8 cellular contexts compared by ENCODE assay signal in the genomic region with DNA sequence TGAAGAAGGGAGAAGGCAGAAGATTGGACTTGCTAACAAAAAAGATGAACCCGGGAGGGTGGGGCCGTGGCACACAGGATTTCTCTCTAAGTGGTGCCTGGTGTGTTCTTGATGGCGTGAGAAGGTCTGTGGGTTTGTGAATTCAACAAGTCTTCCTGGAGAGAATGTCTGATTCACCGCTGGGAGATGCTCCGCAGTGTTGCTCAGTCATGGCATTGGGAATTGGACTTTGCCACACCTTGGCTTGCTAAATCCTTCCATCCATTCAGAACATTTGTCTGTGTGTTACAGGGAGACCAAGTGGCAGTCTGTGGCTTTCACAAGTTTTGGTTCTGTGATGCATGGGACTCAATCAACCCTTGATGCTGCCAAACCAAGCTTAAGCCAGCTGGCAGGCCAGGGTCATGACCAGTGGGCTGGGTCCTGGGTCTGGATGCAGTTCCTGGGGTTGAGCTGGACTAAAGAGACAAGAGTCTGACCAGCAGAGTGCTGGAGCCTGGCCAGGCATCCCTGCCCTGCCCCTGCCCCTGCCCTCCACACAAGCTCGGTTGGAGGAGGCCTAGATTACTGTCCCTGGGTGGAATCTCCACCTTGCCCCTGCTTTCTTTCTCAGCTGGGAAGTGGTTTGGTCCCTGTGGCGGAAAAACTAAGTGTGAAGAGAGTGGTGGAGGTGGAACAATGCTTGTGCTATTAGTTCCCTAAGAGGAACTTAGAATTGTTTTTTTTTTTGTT.
DNase-seq lines count a peak whose midpoint lies in the region; ATAC-seq, FAIRE-seq and TF ChIP-seq lines count a peak whose summit lies in the region.
"Not testable (repeated sequence)": the region's sequence is repeated elsewhere in the genome, so short reads cannot be mapped to it uniquely, and the experiment has no call there.

No MANE protein-coding gene starts in this region.

- not testable (repeated sequence) for H3K18ac ChIP-seq in H1 (ENCODE audit: extremely low read depth, low read length)

- not testable (repeated sequence) for H4K91ac ChIP-seq in H1 (replicated peaks; ENCODE audit: insufficient read length, low read length)

- not testable (repeated sequence) for H3K9ac ChIP-seq in H1 (replicated peaks in 1 of 4; ENCODE audit: extremely low read depth in 1 of 4, low read depth in 3 of 4, low read length in 3 of 4)

- peak; percentile 46 to 72 for ATAC-seq in A549
- peak; percentile 45 to 82 (median 70) for ATAC-seq in natural killer cell

- H3K9me3 ChIP-seq in A549 = not testable (repeated sequence)
- H3K9me3 ChIP-seq in H1 (ENCODE audit: insufficient read depth in 2 of 2, low read depth in 1 of 2, low read length in 1 of 2) = peaks cover 9 to 67% of the 10 kb centered on the region in 2 experiments; a peak in 3 of 4 replicates

- not testable (repeated sequence) for H3K79me1 ChIP-seq in H1 (ENCODE audit: low read depth, low read length)

- POLR2A ChIA-PET in A549 (lab: Yijun Ruan, JAX); RWPE1 (lab: Yijun Ruan, JAX; ENCODE audit: low non-redundant PET); H1 (lab: Charles Lee; ENCODE audit: partially characterized antibody): not testable (repeated sequence)

- intact Hi-C loops in natural killer cell (cut with micrococcal nuclease) = not testable (repeated sequence)

- not testable (repeated sequence) for H2BK12ac ChIP-seq in H1 (ENCODE audit: low read depth, low read length)

- WGBS in A549 (ENCODE audit: missing lambda C conversion rate) = 6% methylated on average over 7 of the region's 7 CpGs
- 77% methylated on average over 4 of the region's 7 CpGs; no CpG with 5 or more reads in 1 of the 2 experiments for WGBS in H1 (ENCODE audit: extremely low coverage in 1 of 2, insufficient coverage in 1 of 2, insufficient read length in 1 of 2, insufficient replicate concordance in 2 of 2, low coverage in 1 of 2, low lambda C conversion rate in 2 of 2, missing lambda C conversion rate in 1 of 2), 2 experiments

- not testable (repeated sequence) for H3K36me3 ChIP-seq in H1 (ENCODE audit: control insufficient read depth in 2 of 4, insufficient read depth in 4 of 4, low read length in 3 of 4)

- H3K4me3 ChIP-seq in A549; H1 (ENCODE audit: extremely low read depth in 1 of 4, insufficient read depth in 2 of 4, low read depth in 3 of 4, low read length in 4 of 4): not testable (repeated sequence)

- CTCF ChIA-PET in A549 (lab: Yijun Ruan, JAX); RWPE1 (lab: Yijun Ruan, JAX); H1 (lab: Charles Lee; ENCODE audit: partially characterized antibody): not testable (repeated sequence)

- TF ChIP-seq RAD21 in A549 (conservative IDR thresholded peaks at IDR 0.05 in 1 of 2, IDR thresholded peaks at IDR 0.05 in 1 of 2); H1 (IDR thresholded peaks at IDR 0.05 in 1 of 2, conservative IDR thresholded peaks at IDR 0.05 in 1 of 2; ENCODE audit: low read depth in 2 of 2, low read length in 2 of 2): not testable (repeated sequence)

- H4K20me1 ChIP-seq in H1 (replicated peaks in 1 of 2; ENCODE audit: control insufficient read depth in 1 of 2, insufficient read depth in 2 of 2, low read length in 2 of 2) = not testable (repeated sequence)

- not testable (repeated sequence) for H2BK15ac ChIP-seq in H1 (ENCODE audit: low read length)

- H3K4me2 ChIP-seq in A549 = peak overlapping the region; percentile 89
- not testable (repeated sequence) for H3K4me2 ChIP-seq in H1 (ENCODE audit: insufficient read depth in 1 of 2, low read depth in 2 of 2, low read length in 2 of 2)

- H2BK120ac ChIP-seq in H1 (replicated peaks; ENCODE audit: low read depth, low read length) = not testable (repeated sequence)

- not testable (repeated sequence) for H2AFZ ChIP-seq in H1 (ENCODE audit: low read length)

- peaks cover 63% of the 10 kb centered on the region for H3K4me1 ChIP-seq in A549
- not testable (repeated sequence) for H3K4me1 ChIP-seq in H1 (replicated peaks in 1 of 4; ENCODE audit: control insufficient read depth in 3 of 4, insufficient read depth in 4 of 4, low read length in 3 of 4)

- H2AK5ac ChIP-seq in H1 (ENCODE audit: low read depth, low read length) = not testable (repeated sequence)

- H3K79me2 ChIP-seq in H1 (ENCODE audit: control insufficient read depth in 1 of 2, insufficient read depth in 2 of 2, low read length in 2 of 2) = not testable (repeated sequence)

- FAIRE-seq in A549 (lab: Jason Lieb, UNC) (peak; percentile 99), H1 (lab: Jason Lieb, UNC) (peak; percentile 91), urothelium cell line (lab: Jason Lieb, UNC) (peak; percentile 85)

- TF ChIP-seq POLR2A in A549 (IDR thresholded peaks at IDR 0.05; ENCODE audit: low read length); H1 (IDR thresholded peaks at IDR 0.05; ENCODE audit: control extremely low read depth in 1 of 2, low read depth in 2 of 2, low read length in 2 of 2): not testable (repeated sequence)

- H3K27ac Mint-ChIP-seq in HFFc6 (peak overlapping the region; percentile 93), brain (peak overlapping the region; percentile 7 to 92 (median 54))
- not testable (repeated sequence) for H3K27ac Mint-ChIP-seq in natural killer cell

- DNase-seq in A549 (ENCODE audit: low read depth in 1 of 2, low spot score in 1 of 2) = peak in 1 of 2 experiments; percentile 20
- DNase-seq in HFFc6 = peak; percentile 50
- DNase-seq in RWPE1 (ENCODE audit: low spot score); H1 (ENCODE audit: low read depth in 1 of 2, low spot score in 2 of 2); natural killer cell; urothelium cell line (ENCODE audit: low spot score): not testable (repeated sequence)
- peak; percentile 30 for DNase-seq in kidney tubule cell (ENCODE audit: low spot score)

- peak overlapping the region; percentile 57; the same call in 1 of the 2 replicates for H3K4me3 Mint-ChIP-seq in HFFc6
- H3K4me3 Mint-ChIP-seq in brain = peak overlapping the region in 4 of 5 experiments; percentile 18 to 52 (median 38)
- H3K4me3 Mint-ChIP-seq in natural killer cell = not testable (repeated sequence)

- H3K56ac ChIP-seq in H1 (replicated peaks; ENCODE audit: insufficient read length, low read depth, low read length) = not testable (repeated sequence)

- not testable (repeated sequence) for TF ChIP-seq EP300 in A549 (IDR thresholded peaks at IDR 0.05); H1 (IDR thresholded peaks at IDR 0.05; ENCODE audit: borderline replicate concordance in 1 of 2, low read depth in 2 of 2, low read length in 2 of 2)

- H3K36me3 Mint-ChIP-seq in HFFc6 (ENCODE audit: low read depth); brain; natural killer cell: not testable (repeated sequence)

- not testable (repeated sequence) for TF ChIP-seq CTCF in A549 (IDR thresholded peaks at IDR 0.05); HFFc6 (IDR thresholded peaks at IDR 0.05); RWPE1 (conservative IDR thresholded peaks at IDR 0.05; ENCODE audit: low read depth); brain (conservative IDR thresholded peaks at IDR 0.05); H1 (IDR thresholded peaks at IDR 0.05; ENCODE audit: control extremely low read depth in 1 of 3, insufficient read depth in 1 of 3, low read depth in 1 of 3, low read length in 3 of 3); natural killer cell (IDR thresholded peaks at IDR 0.05)

- not testable (repeated sequence) for H3K4ac ChIP-seq in H1 (replicated peaks; ENCODE audit: insufficient read length, low read depth, low read length)

- not testable (repeated sequence) for H3K9me3 Mint-ChIP-seq in HFFc6, brain, natural killer cell

- H2BK5ac ChIP-seq in H1 (ENCODE audit: low read depth, low read length) = not testable (repeated sequence)

- H2BK20ac ChIP-seq in H1 (ENCODE audit: low read length) = not testable (repeated sequence)

- not testable (repeated sequence) for H4K5ac ChIP-seq in H1 (ENCODE audit: insufficient read length, low read depth, low read length)

- H3K23ac ChIP-seq in H1 (ENCODE audit: insufficient read length) = not testable (repeated sequence)

- H3K14ac ChIP-seq in H1 (ENCODE audit: insufficient read length) = not testable (repeated sequence)

- H3K23me2 ChIP-seq in H1 (ENCODE audit: low read depth, low read length) = not testable (repeated sequence)

- not testable (repeated sequence) for H4K8ac ChIP-seq in H1 (ENCODE audit: extremely low read depth, insufficient read depth, low read length)

- peaks cover 35% of the 10 kb centered on the region for H3K4me1 Mint-ChIP-seq in HFFc6 (ENCODE audit: low read depth)
- H3K4me1 Mint-ChIP-seq in brain = peaks cover 61% of the 10 kb centered on the region
- H3K4me1 Mint-ChIP-seq in natural killer cell = not testable (repeated sequence)

- not testable (repeated sequence) for H3K27me3 ChIP-seq in H1 (replicated peaks in 1 of 4; ENCODE audit: control insufficient read depth in 3 of 4, extremely low read depth in 1 of 4, insufficient read depth in 3 of 4, low read length in 3 of 4)

- H3K27me3 Mint-ChIP-seq in HFFc6 (ENCODE audit: insufficient read depth); brain; natural killer cell (ENCODE audit: low read depth in 2 of 2): not testable (repeated sequence)

- H3K27ac ChIP-seq in A549 (peak overlapping the region; percentile 96), RWPE1 (peak overlapping the region; percentile 75)
- H3K27ac ChIP-seq in H1 (ENCODE audit: low read depth, low read length) = not testable (repeated sequence)

TF ChIP-seq in A549, 52 proteins besides CTCF, POLR2A, EP300 and RAD21:
- TF ChIP-seq MAFK (IDR thresholded peaks at IDR 0.05; ENCODE audit: partially characterized antibody) = peak; percentile 16
TF ChIP-seq in A549: peak in this region for 1; not testable (repeated sequence) for 51.
